In the genomic region with DNA sequence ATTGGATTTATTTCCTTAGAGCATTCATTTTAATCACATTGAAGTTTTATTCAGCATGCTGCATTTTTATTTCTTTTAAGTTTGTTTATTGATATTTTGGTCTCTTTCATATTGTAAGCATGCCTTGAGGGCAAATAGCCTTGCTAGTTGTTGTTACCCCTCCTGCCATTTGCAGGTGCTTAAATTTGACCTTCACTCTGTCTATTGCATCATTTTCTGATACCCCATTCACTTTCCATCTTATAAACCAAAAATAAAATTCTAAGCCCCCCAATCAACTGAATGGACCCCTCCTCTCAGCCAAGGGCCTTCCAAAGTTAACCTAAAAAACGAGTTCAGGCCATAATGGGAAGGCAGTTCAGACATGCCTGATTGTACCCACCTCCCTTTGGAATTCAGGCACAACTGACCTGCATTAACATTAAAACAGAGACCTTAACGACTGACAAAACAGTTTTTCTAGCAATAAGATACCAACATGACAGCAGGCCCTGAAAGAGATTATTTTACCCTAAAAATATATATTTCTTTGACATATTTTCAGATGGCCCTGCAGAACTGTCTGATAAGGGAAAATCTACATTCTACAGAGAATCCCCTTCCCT, we compare ENCODE assay signal across 1 cellular context.
TF ChIP-seq lines count a peak whose summit lies in the region.

No MANE protein-coding gene starts in this region.

TF ChIP-seq in WTC11, 78 proteins besides CTCF, POLR2A, EP300 and RAD21 (continued from another document):
- TF ChIP-seq, protein P1, sequence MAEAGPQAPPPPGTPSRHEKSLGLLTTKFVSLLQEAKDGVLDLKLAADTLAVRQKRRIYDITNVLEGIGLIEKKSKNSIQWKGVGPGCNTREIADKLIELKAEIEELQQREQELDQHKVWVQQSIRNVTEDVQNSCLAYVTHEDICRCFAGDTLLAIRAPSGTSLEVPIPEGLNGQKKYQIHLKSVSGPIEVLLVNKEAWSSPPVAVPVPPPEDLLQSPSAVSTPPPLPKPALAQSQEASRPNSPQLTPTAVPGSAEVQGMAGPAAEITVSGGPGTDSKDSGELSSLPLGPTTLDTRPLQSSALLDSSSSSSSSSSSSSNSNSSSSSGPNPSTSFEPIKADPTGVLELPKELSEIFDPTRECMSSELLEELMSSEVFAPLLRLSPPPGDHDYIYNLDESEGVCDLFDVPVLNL (CRISPR knock-in tag; IDR thresholded peaks at IDR 0.05; ENCODE audit: borderline replicate concordance, low read depth) = no peak
- TF ChIP-seq CREM (CRISPR knock-in tag; IDR thresholded peaks at IDR 0.05) (no peak), SOX15 (CRISPR knock-in tag; IDR thresholded peaks at IDR 0.05) (no peak), EMX1 (CRISPR knock-in tag; IDR thresholded peaks at IDR 0.05) (no peak), ZNF396 (CRISPR knock-in tag; IDR thresholded peaks at IDR 0.05; ENCODE audit: borderline replicate concordance) (no peak), TP53 (CRISPR knock-in tag; IDR thresholded peaks at IDR 0.05) (no peak), ZNF219 (CRISPR knock-in tag; IDR thresholded peaks at IDR 0.05; ENCODE audit: borderline replicate concordance) (no peak)
- TF ChIP-seq, protein P2, sequence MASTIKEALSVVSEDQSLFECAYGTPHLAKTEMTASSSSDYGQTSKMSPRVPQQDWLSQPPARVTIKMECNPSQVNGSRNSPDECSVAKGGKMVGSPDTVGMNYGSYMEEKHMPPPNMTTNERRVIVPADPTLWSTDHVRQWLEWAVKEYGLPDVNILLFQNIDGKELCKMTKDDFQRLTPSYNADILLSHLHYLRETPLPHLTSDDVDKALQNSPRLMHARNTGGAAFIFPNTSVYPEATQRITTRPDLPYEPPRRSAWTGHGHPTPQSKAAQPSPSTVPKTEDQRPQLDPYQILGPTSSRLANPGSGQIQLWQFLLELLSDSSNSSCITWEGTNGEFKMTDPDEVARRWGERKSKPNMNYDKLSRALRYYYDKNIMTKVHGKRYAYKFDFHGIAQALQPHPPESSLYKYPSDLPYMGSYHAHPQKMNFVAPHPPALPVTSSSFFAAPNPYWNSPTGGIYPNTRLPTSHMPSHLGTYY (CRISPR knock-in tag; IDR thresholded peaks at IDR 0.05) = no peak
- TF ChIP-seq, protein P3, sequence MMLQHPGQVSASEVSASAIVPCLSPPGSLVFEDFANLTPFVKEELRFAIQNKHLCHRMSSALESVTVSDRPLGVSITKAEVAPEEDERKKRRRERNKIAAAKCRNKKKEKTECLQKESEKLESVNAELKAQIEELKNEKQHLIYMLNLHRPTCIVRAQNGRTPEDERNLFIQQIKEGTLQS (CRISPR knock-in tag; conservative IDR thresholded peaks at IDR 0.05) = no peak
- TF ChIP-seq, protein P4, sequence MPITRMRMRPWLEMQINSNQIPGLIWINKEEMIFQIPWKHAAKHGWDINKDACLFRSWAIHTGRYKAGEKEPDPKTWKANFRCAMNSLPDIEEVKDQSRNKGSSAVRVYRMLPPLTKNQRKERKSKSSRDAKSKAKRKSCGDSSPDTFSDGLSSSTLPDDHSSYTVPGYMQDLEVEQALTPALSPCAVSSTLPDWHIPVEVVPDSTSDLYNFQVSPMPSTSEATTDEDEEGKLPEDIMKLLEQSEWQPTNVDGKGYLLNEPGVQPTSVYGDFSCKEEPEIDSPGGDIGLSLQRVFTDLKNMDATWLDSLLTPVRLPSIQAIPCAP (CRISPR knock-in tag; IDR thresholded peaks at IDR 0.05) = no peak
- TF ChIP-seq, protein P5, sequence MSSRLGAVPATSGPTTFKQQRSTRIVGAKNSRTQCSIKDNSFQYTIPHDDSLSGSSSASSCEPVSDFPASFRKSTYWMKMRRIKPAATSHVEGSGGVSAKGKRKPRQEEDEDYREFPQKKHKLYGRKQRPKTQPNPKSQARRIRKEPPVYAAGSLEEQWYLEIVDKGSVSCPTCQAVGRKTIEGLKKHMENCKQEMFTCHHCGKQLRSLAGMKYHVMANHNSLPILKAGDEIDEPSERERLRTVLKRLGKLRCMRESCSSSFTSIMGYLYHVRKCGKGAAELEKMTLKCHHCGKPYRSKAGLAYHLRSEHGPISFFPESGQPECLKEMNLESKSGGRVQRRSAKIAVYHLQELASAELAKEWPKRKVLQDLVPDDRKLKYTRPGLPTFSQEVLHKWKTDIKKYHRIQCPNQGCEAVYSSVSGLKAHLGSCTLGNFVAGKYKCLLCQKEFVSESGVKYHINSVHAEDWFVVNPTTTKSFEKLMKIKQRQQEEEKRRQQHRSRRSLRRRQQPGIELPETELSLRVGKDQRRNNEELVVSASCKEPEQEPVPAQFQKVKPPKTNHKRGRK (CRISPR knock-in tag; IDR thresholded peaks at IDR 0.05; ENCODE audit: borderline replicate concordance) = no peak
- TF ChIP-seq, protein P6, sequence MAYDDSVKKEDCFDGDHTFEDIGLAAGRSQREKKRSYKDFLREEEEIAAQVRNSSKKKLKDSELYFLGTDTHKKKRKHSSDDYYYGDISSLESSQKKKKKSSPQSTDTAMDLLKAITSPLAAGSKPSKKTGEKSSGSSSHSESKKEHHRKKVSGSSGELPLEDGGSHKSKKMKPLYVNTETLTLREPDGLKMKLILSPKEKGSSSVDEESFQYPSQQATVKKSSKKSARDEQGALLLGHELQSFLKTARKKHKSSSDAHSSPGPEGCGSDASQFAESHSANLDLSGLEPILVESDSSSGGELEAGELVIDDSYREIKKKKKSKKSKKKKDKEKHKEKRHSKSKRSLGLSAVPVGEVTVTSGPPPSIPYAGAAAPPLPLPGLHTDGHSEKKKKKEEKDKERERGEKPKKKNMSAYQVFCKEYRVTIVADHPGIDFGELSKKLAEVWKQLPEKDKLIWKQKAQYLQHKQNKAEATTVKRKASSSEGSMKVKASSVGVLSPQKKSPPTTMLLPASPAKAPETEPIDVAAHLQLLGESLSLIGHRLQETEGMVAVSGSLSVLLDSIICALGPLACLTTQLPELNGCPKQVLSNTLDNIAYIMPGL (CRISPR knock-in tag; IDR thresholded peaks at IDR 0.05) = no peak
- TF ChIP-seq, protein P7, sequence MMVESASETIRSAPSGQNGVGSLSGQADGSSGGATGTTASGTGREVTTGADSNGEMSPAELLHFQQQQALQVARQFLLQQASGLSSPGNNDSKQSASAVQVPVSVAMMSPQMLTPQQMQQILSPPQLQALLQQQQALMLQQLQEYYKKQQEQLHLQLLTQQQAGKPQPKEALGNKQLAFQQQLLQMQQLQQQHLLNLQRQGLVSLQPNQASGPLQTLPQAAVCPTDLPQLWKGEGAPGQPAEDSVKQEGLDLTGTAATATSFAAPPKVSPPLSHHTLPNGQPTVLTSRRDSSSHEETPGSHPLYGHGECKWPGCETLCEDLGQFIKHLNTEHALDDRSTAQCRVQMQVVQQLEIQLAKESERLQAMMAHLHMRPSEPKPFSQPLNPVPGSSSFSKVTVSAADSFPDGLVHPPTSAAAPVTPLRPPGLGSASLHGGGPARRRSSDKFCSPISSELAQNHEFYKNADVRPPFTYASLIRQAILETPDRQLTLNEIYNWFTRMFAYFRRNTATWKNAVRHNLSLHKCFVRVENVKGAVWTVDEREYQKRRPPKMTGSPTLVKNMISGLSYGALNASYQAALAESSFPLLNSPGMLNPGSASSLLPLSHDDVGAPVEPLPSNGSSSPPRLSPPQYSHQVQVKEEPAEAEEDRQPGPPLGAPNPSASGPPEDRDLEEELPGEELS (CRISPR knock-in tag; IDR thresholded peaks at IDR 0.05) = no peak
- TF ChIP-seq, protein P8, sequence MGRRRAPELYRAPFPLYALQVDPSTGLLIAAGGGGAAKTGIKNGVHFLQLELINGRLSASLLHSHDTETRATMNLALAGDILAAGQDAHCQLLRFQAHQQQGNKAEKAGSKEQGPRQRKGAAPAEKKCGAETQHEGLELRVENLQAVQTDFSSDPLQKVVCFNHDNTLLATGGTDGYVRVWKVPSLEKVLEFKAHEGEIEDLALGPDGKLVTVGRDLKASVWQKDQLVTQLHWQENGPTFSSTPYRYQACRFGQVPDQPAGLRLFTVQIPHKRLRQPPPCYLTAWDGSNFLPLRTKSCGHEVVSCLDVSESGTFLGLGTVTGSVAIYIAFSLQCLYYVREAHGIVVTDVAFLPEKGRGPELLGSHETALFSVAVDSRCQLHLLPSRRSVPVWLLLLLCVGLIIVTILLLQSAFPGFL (CRISPR knock-in tag; IDR thresholded peaks at IDR 0.05; ENCODE audit: borderline replicate concordance) = no peak
TF ChIP-seq in WTC11: peak in this region for 0.
